Comparison of ENCODE assay signal across 1 cellular context in genomic region chr15:41476416-41477048, GRCh38.
TF ChIP-seq lines count a peak whose summit lies in the region.

No MANE protein-coding gene starts in this region.

TF ChIP-seq in K562, 482 proteins besides CTCF, POLR2A, EP300 and RAD21:
- TF ChIP-seq ZC3H11A (IDR thresholded peaks at IDR 0.05; ENCODE audit: low read depth, low read length) (no peak), XRCC4 (IDR thresholded peaks at IDR 0.05; ENCODE audit: extremely low read depth, insufficient read depth, insufficient read length) (no peak), CREBBP (IDR thresholded peaks at IDR 0.05; ENCODE audit: low read depth, low read length) (no peak), CHAMP1 (IDR thresholded peaks at IDR 0.05) (no peak), PTTG1 (tag; IDR thresholded peaks at IDR 0.05; ENCODE audit: low read depth) (peak; percentile 55; the same call in 1 of the 2 replicates)
